ENCODE assay signal across 8 cellular contexts in the genomic region with DNA sequence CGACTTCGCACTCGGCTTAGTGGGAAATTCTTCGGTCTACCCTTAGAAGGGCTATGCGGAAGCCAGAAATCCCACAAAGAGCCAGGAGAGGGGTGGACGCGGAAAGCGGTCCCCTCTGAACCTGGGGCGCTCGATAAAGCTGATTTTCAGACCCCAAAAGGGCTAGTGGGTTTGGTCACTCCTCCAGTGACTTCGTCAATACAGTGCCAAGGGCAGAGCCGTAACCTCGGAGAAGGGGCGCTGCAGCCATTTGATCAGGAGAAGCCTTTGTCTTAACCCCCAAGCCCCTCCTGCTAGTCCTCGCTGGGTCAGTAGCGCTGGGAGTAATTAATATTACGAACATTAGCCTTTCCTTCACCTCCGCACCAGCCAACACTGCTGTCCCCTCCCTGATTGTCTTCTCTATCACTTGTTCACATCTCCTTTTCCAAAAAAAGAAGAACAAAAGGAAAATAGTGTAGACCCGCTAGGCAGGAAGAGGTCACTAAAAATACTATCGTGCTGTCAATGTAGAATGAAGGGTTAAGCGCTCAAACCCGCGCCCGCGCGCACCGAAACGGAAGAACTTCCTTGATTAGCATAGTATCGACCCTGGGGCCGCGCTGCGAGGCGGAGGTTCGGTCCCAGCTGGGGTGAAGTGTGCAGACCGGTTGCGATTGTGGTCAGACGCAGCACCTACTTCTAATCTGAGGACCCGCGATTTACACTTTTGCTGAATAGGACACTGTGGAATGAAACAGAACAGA.
DNase-seq lines count a peak whose midpoint lies in the region; ATAC-seq and TF ChIP-seq lines count a peak whose summit lies in the region.

No MANE protein-coding gene starts in this region.

- no peaks in the 10 kb centered on the region for H3K9me3 Mint-ChIP-seq in activated naive CD4-positive, alpha-beta T cell treated with anti-CD3 and anti-CD28 coated beads, Interleukin-2, amount 50 U/mL, for 24 hours

- no peaks in the 10 kb centered on the region for H3K79me2 ChIP-seq in trophoblast cell (ENCODE audit: control insufficient read depth, insufficient read depth, low read length, poor library complexity)

- H3K36me3 ChIP-seq in Panc1 (ENCODE audit: control insufficient read depth, insufficient read depth, low read length) (no peaks in the 10 kb centered on the region; the same call in 1 of the 2 replicates), cardiac muscle cell (no peaks in the 10 kb centered on the region), trophoblast cell (ENCODE audit: control insufficient read depth in 1 of 2, insufficient read depth in 2 of 2, low read length in 2 of 2) (no peaks in the 10 kb centered on the region), aorta (ENCODE audit: control insufficient read depth in 1 of 2, insufficient read depth in 2 of 2, low read length in 1 of 2) (no peaks in the 10 kb centered on the region)

- intact Hi-C loops in Panc1 (cut with micrococcal nuclease; ENCODE audit: unreplicated experiment), result loop anchor here (5.0 kb wide), 1 partner anchor 96 kb away; no protein-coding TSS in a partner anchor
- intact Hi-C loops in aorta (cut with DNase I), result loop anchor here in 1 of 2 donors (5.0 kb wide), 2 partner anchors 66 to 96 kb away; no protein-coding TSS in a partner anchor

- no CpG with 5 or more reads among the region's 39 CpGs for WGBS in trophoblast cell (ENCODE audit: extremely low coverage, insufficient coverage, insufficient read length)
- 0% methylated on average over 39 of the region's 39 CpGs for WGBS in aorta, 2 donors

- no peak overlapping the region for H2BK120ac ChIP-seq in trophoblast cell (ENCODE audit: insufficient read depth, low read length, poor library complexity)

- H3K9ac ChIP-seq in trophoblast cell (ENCODE audit: low read length), result peak overlapping the region; percentile 26

- no peak overlapping the region for H2BK12ac ChIP-seq in trophoblast cell (ENCODE audit: low read length)

- no peak overlapping the region for H4K8ac ChIP-seq in trophoblast cell (ENCODE audit: low read depth, low read length)

- no peak for TF ChIP-seq CTCF in Panc1 (IDR thresholded peaks at IDR 0.05)
- no peak for TF ChIP-seq CTCF in cardiac muscle cell (IDR thresholded peaks at IDR 0.05; ENCODE audit: low read depth, low read length)

- H3K9me3 ChIP-seq in Panc1 (ENCODE audit: control insufficient read depth, insufficient read depth, low read depth, low read length) (no peaks in the 10 kb centered on the region), cardiac muscle cell (ENCODE audit: low read depth) (no peaks in the 10 kb centered on the region), trophoblast cell (ENCODE audit: insufficient read depth, low read depth, low read length) (no peaks in the 10 kb centered on the region), aorta (ENCODE audit: control insufficient read depth, low read length) (no peaks in the 10 kb centered on the region)

- H4K12ac ChIP-seq in trophoblast cell (ENCODE audit: low read depth, low read length), result no peak overlapping the region

- H3K27me3 ChIP-seq in Panc1 (ENCODE audit: control insufficient read depth, insufficient read depth, low read length), result no peaks in the 10 kb centered on the region
- peaks cover 57% of the 10 kb centered on the region for H3K27me3 ChIP-seq in cardiac muscle cell
- peaks cover 15% of the 10 kb centered on the region for H3K27me3 ChIP-seq in trophoblast cell (ENCODE audit: insufficient read depth, low read length)
- H3K27me3 ChIP-seq in aorta (ENCODE audit: control insufficient read depth in 1 of 2, insufficient read depth in 2 of 2, low read length in 1 of 2), result no peaks in the 10 kb centered on the region

- peaks cover 6% of the 10 kb centered on the region for H3K79me1 ChIP-seq in trophoblast cell (ENCODE audit: low read length)

- H3K18ac ChIP-seq in trophoblast cell (ENCODE audit: low read length), result no peak overlapping the region

- DNase-seq in NCI-H1417 (lab: John Stamatoyannopoulos, UW) (peak; percentile 41 to 82 (median 71)), NCI-H1417 treated with DMSO at 0.1 percent for 48 hours (lab: John Stamatoyannopoulos, UW) (no peak), Panc1 (ENCODE audit: low read depth, low spot score) (no peak), cardiac muscle cell (ENCODE audit: low read depth in 1 of 2, low spot score in 1 of 2) (peak in 1 of 2 donors; percentile 35), trophoblast cell (peak; percentile 6 to 49), aorta (peak; percentile 72 to 84)

- H3K27ac Mint-ChIP-seq in activated naive CD4-positive, alpha-beta T cell treated with anti-CD3 and anti-CD28 coated beads, Interleukin-2, amount 50 U/mL, for 24 hours, result peak overlapping the region; percentile 48

- no peak overlapping the region for H2BK5ac ChIP-seq in trophoblast cell (ENCODE audit: low read depth, low read length, poor library complexity)

- H3K27ac ChIP-seq in Panc1 (ENCODE audit: low read length), result peak overlapping the region; percentile 66
- H3K27ac ChIP-seq in cardiac muscle cell, result no peak overlapping the region
- no peak overlapping the region for H3K27ac ChIP-seq in trophoblast cell (ENCODE audit: low read depth, low read length)
- peak overlapping the region in 1 of 2 donors; percentile 88 for H3K27ac ChIP-seq in aorta (ENCODE audit: low read depth in 1 of 2, low read length in 2 of 2)

- no peak overlapping the region for H3K23ac ChIP-seq in trophoblast cell (ENCODE audit: low read length)

- no peak overlapping the region for H3K14ac ChIP-seq in trophoblast cell (ENCODE audit: low read length)

- H3K27me3 Mint-ChIP-seq in activated naive CD4-positive, alpha-beta T cell treated with anti-CD3 and anti-CD28 coated beads, Interleukin-2, amount 50 U/mL, for 24 hours, result peaks cover 4% of the 10 kb centered on the region

- H3K4me3 ChIP-seq in Panc1 (ENCODE audit: low read depth in 2 of 2, low read length in 2 of 2) (peak overlapping the region; percentile 57 to 85), cardiac muscle cell (peak overlapping the region; percentile 68), trophoblast cell (ENCODE audit: low read depth, low read length) (peak overlapping the region; percentile 77), aorta (ENCODE audit: low read length in 2 of 2) (peak overlapping the region; percentile 55 to 88)

- peaks cover 35% of the 10 kb centered on the region for H3K4me1 Mint-ChIP-seq in activated naive CD4-positive, alpha-beta T cell treated with anti-CD3 and anti-CD28 coated beads, Interleukin-2, amount 50 U/mL, for 24 hours

- peak overlapping the region; percentile 90 for H3K4me3 Mint-ChIP-seq in activated naive CD4-positive, alpha-beta T cell treated with anti-CD3 and anti-CD28 coated beads, Interleukin-2, amount 50 U/mL, for 24 hours

- ATAC-seq in HG03196 (IDR thresholded peaks at IDR 0.05; ENCODE audit: unreplicated experiment) (peak; percentile 34), Panc1 (peak; percentile 35), aorta (ENCODE audit: low FRiP score) (peak; percentile 69)

- H3K4me2 ChIP-seq in trophoblast cell (ENCODE audit: low read length), result peak overlapping the region; percentile 100

- H2AK5ac ChIP-seq in trophoblast cell (ENCODE audit: low read length), result no peak overlapping the region

- no TSS peak for BruUV-seq in Panc1 (replicated peaks; lab: Mats Ljungman, UMichigan)

- H3K4me1 ChIP-seq in Panc1 (ENCODE audit: control insufficient read depth, insufficient read depth, low read length), result peaks cover 4% of the 10 kb centered on the region; the same call in 1 of the 2 replicates
- no peaks in the 10 kb centered on the region for H3K4me1 ChIP-seq in cardiac muscle cell (ENCODE audit: low read depth)
- H3K4me1 ChIP-seq in trophoblast cell (ENCODE audit: control insufficient read depth in 1 of 2, insufficient read depth in 2 of 2, low read length in 2 of 2), result peaks cover 3 to 9% of the 10 kb centered on the region in 2 experiments
- no peaks in the 10 kb centered on the region for H3K4me1 ChIP-seq in aorta (ENCODE audit: control insufficient read depth in 1 of 2, insufficient read depth in 2 of 2, low read length in 2 of 2)

- no peak overlapping the region for H3K4ac ChIP-seq in trophoblast cell (ENCODE audit: low read depth, low read length)

- CTCF ChIA-PET in Panc1 (lab: Charles Lee), result no interaction called here

- peak overlapping the region; percentile 18 for H2AFZ ChIP-seq in trophoblast cell (ENCODE audit: insufficient read depth, low read length, poor library complexity)

- in situ Hi-C loops in Panc1 (cut with HindIII; ENCODE audit: low pct_unique_long_range_greater_than_20kb, low sequenced_read_pairs), result no loop called here

- no peak overlapping the region for H4K91ac ChIP-seq in trophoblast cell (ENCODE audit: low read depth, low read length)

- H3K36me3 Mint-ChIP-seq in activated naive CD4-positive, alpha-beta T cell treated with anti-CD3 and anti-CD28 coated beads, Interleukin-2, amount 50 U/mL, for 24 hours, result no peaks in the 10 kb centered on the region

- POLR2A ChIA-PET in Panc1 (lab: Charles Lee), result no interaction called here

Comparison
In these comparisons a context has a peak if more than half of its experiments do, and no peak if none do; other contexts are left out.
1. DNase-seq: peak in NCI-H1417 (3 of 3), trophoblast cell (2 of 2) and aorta (2 of 2); none in NCI-H1417 treated with DMSO at 0.1 percent for 48 hours (single experiment) and Panc1 (single experiment).
2. Peak in every context shown above with its lines, with median percentiles within 50 percentile points of each other: ATAC-seq and H3K4me3 ChIP-seq.